9 cellular contexts compared by ENCODE assay signal in genomic region chr7:8418627-8419245, GRCh38. TPM values are rescaled to one million over a fixed set of nuclear protein-coding genes. Genes with fewer than 3 reads are reported as not detected.
DNase-seq lines count a peak whose midpoint lies in the region; ATAC-seq and TF ChIP-seq lines count a peak whose summit lies in the region.
"Had no signal": no experiment of that assay in that cellular context is flagged by ENCODE, and none has a peak within 500 bp of the region (broad histone marks: within the 10 kb centered on the region; RNA-seq: fewer than 3 reads in every experiment).

No MANE protein-coding gene starts in this region.

- H3K4me1 ChIP-seq in left ventricle myocardium inferior = no peaks in the 10 kb centered on the region

- H3K4me1 Mint-ChIP-seq in activated T-cell treated with anti-CD3 and anti-CD28 coated beads, Interleukin-2, amount 50 U/mL, for 4 hours (ENCODE audit: low read depth) = no peaks in the 10 kb centered on the region

- peak; percentile 79 for TF ChIP-seq CTCF in left ventricle myocardium inferior (IDR thresholded peaks at IDR 0.05; ENCODE audit: borderline replicate concordance)

- no peaks in the 10 kb centered on the region for H3K36me3 Mint-ChIP-seq in activated T-cell treated with anti-CD3 and anti-CD28 coated beads, Interleukin-2, amount 50 U/mL, for 4 hours (ENCODE audit: insufficient read depth)

- no peak overlapping the region for H3K27ac ChIP-seq in left ventricle myocardium inferior (replicated peaks)

- peaks cover 1% of the 10 kb centered on the region for H3K27me3 Mint-ChIP-seq in activated T-cell treated with anti-CD3 and anti-CD28 coated beads, Interleukin-2, amount 50 U/mL, for 4 hours (ENCODE audit: low read depth)
- H3K27me3 Mint-ChIP-seq: dendritic cell treated with granulocyte-macrophage colony-stimulating factor and Interleukin-4, amounts not matched to agents 40 ng/mL and 50 ng/mL, for 4 days had no signal

- H3K27me3 ChIP-seq in left ventricle myocardium inferior (ENCODE audit: low read depth) = peaks cover 32% of the 10 kb centered on the region

- no peak overlapping the region for H3K4me3 Mint-ChIP-seq in activated T-cell treated with anti-CD3 and anti-CD28 coated beads, Interleukin-2, amount 50 U/mL, for 4 hours
- H3K4me3 Mint-ChIP-seq: dendritic cell treated with granulocyte-macrophage colony-stimulating factor and Interleukin-4, amounts not matched to agents 40 ng/mL and 50 ng/mL, for 4 days had no signal

- no peak overlapping the region for H3K4me3 ChIP-seq in left ventricle myocardium inferior

- no peaks in the 10 kb centered on the region for H3K9me3 ChIP-seq in left ventricle myocardium inferior (replicated peaks)

- no peaks in the 10 kb centered on the region for H3K36me3 ChIP-seq in left ventricle myocardium inferior

- peak; percentile 46 for DNase-seq in DMS114 treated with DMSO at 0.1 percent for 48 hours (lab: John Stamatoyannopoulos, UW; ENCODE audit: unreplicated experiment)
- DNase-seq in NCI-H526 (lab: John Stamatoyannopoulos, UW) = peak; percentile 27 to 88
- DNase-seq in activated T-cell treated with anti-CD3 and anti-CD28 coated beads, Interleukin-2, amount 50 U/mL, for 4 hours = peak; percentile 33
- no peak for DNase-seq in left ventricle myocardium inferior
- DNase-seq in stimulated activated CD4-positive, alpha-beta T cell treated with anti-CD3 and anti-CD28 coated beads, Interleukin-15, amount 100 ng/mL, for 24 hours = peak; percentile 67
- DNase-seq in UCSD-AML1 (lab: John Stamatoyannopoulos, UW; ENCODE audit: unreplicated experiment) = no peak

- intact Hi-C loops in left ventricle myocardium inferior (cut with micrococcal nuclease) = no loop called here

- ATAC-seq in GM19023 (IDR thresholded peaks at IDR 0.05; ENCODE audit: unreplicated experiment) = peak; percentile 79
- ATAC-seq in HG03378 (IDR thresholded peaks at IDR 0.05; ENCODE audit: unreplicated experiment) = peak; percentile 90
- no peak for ATAC-seq in activated T-cell treated with anti-CD3 and anti-CD28 coated beads, Interleukin-2, amount 50 U/mL, for 4 hours

- no peaks in the 10 kb centered on the region for H3K9me3 Mint-ChIP-seq in activated T-cell treated with anti-CD3 and anti-CD28 coated beads, Interleukin-2, amount 50 U/mL, for 4 hours
- H3K9me3 Mint-ChIP-seq: dendritic cell treated with granulocyte-macrophage colony-stimulating factor and Interleukin-4, amounts not matched to agents 40 ng/mL and 50 ng/mL, for 4 days had no signal

RNA-seq across cellular contexts. Expression of gene NXPH1, which starts 14.7 kb away (rescaled TPM):
- under 1 TPM in 1 of 3 donors, not detected in 2; 0.08 TPM for total RNA-seq in activated T-cell treated with anti-CD3 and anti-CD28 coated beads, Interleukin-2, amount 50 U/mL, for 4 hours
- total RNA-seq in left ventricle myocardium inferior = not detected

Comparison
In these comparisons a context has a peak if more than half of its experiments do, and no peak if none do; other contexts are left out.
1. DNase-seq: peak in DMS114 treated with DMSO at 0.1 percent for 48 hours (single experiment), NCI-H526 (2 of 2), activated T-cell treated with anti-CD3 and anti-CD28 coated beads, Interleukin-2, amount 50 U/mL, for 4 hours (single experiment) and stimulated activated CD4-positive, alpha-beta T cell treated with anti-CD3 and anti-CD28 coated beads, Interleukin-15, amount 100 ng/mL, for 24 hours (single experiment); none in left ventricle myocardium inferior (single experiment) and UCSD-AML1 (single experiment).
2. ATAC-seq: peak in GM19023 (single experiment) and HG03378 (single experiment); none in activated T-cell treated with anti-CD3 and anti-CD28 coated beads, Interleukin-2, amount 50 U/mL, for 4 hours (0 of 2).